In genomic region chr15:42948898-42949297, GRCh38 we compare ENCODE assay signal across 2 cellular contexts. TPM values are rescaled to one million over a fixed set of nuclear protein-coding genes. Genes with fewer than 3 reads are reported as not detected.
A peak's percentile ranks its signal among the peaks of the same experiment; 100 is the strongest.
DNase-seq lines count a peak whose midpoint lies in the region; ATAC-seq, FAIRE-seq and TF ChIP-seq lines count a peak whose summit lies in the region.
"Not testable (repeated sequence)": the region's sequence is repeated elsewhere in the genome, so short reads cannot be mapped to it uniquely, and the experiment has no call there.

No MANE protein-coding gene starts in this region.

- not testable (repeated sequence) for H2AFZ ChIP-seq in K562 (ENCODE audit: low read depth, low read length)

- H3K4me3 ChIP-seq in HEK293 (ENCODE audit: low read depth, low read length); K562: not testable (repeated sequence)

- ATAC-seq in K562, result not testable (repeated sequence)

- TF ChIP-seq EP300 in K562 (IDR thresholded peaks at IDR 0.05; ENCODE audit: low read length), result not testable (repeated sequence)

- H4K20me1 ChIP-seq in K562 (replicated peaks; ENCODE audit: control insufficient read depth, insufficient read depth, low read length), result not testable (repeated sequence)

- H3K27me3 ChIP-seq in K562 (ENCODE audit: control insufficient read depth in 2 of 2, insufficient read depth in 2 of 2, low read length in 2 of 2), result not testable (repeated sequence)

- in situ Hi-C loops in K562 (cut with MboI), result not testable (repeated sequence)

- CTCF ChIA-PET in HEK293 (lab: Yijun Ruan, JAX); K562 (lab: Yijun Ruan, JAX; ENCODE audit: low intra/inter-chr PET ratio): not testable (repeated sequence)

- BruUV-seq in K562 (replicated peaks; lab: Mats Ljungman, UMichigan), result not testable (repeated sequence)

- intact Hi-C loops in K562 (cut with micrococcal nuclease), result not testable (repeated sequence)

- H3K9ac ChIP-seq in K562 (ENCODE audit: insufficient read depth in 1 of 2, low read depth in 2 of 2, low read length in 2 of 2), result not testable (repeated sequence)

- FAIRE-seq in K562 (lab: Jason Lieb, UNC), result not testable (repeated sequence)

- peaks cover 8 to 57% of the 10 kb centered on the region in 2 experiments for H3K36me3 ChIP-seq in HEK293 (ENCODE audit: control insufficient read depth in 2 of 2, insufficient read depth in 1 of 2, low read length in 2 of 2)
- peaks cover 66% of the 10 kb centered on the region for H3K36me3 ChIP-seq in K562 (ENCODE audit: control insufficient read depth, insufficient read depth, low read length)

- TF ChIP-seq CTCF in HEK293 (tag by site-specific recombination; IDR thresholded peaks at IDR 0.05); K562 (IDR thresholded peaks at IDR 0.05 in 2 of 3, conservative IDR thresholded peaks at IDR 0.05 in 1 of 3; ENCODE audit: insufficient read depth in 2 of 3, low read depth in 1 of 3, low read length in 3 of 3): not testable (repeated sequence)

- not testable (repeated sequence) for DNase-seq in K562 (ENCODE audit: extremely low read depth in 1 of 4, low spot score in 3 of 4)

- not testable (repeated sequence) for TF ChIP-seq RAD21 in K562 (CRISPR knock-in tag; conservative IDR thresholded peaks at IDR 0.05 in 1 of 2, IDR thresholded peaks at IDR 0.05 in 1 of 2)

- H3K79me2 ChIP-seq in K562 (ENCODE audit: control insufficient read depth, insufficient read depth, low read length), result not testable (repeated sequence)

- H3K9me1 ChIP-seq in K562 (ENCODE audit: control insufficient read depth, insufficient read depth, low read length), result not testable (repeated sequence)

- not testable (repeated sequence) for H3K9me3 ChIP-seq in HEK293 (ENCODE audit: control insufficient read depth, insufficient read depth, low read depth, low read length); K562 (replicated peaks; ENCODE audit: control insufficient read depth, insufficient read depth, low read depth, low read length)

- not testable (repeated sequence) for TF ChIP-seq POLR2A in K562 (conservative IDR thresholded peaks at IDR 0.05)

- 100% methylated on average over 2 of the region's 3 CpGs for WGBS in K562 (ENCODE audit: insufficient coverage, low coverage, missing lambda C conversion rate)

- not testable (repeated sequence) for H3K4me1 ChIP-seq in HEK293 (ENCODE audit: control insufficient read depth, insufficient read depth, low read length); K562 (replicated peaks in 1 of 2; ENCODE audit: control insufficient read depth in 2 of 2, insufficient read depth in 2 of 2, low read length in 2 of 2)

- POLR2A ChIA-PET in HEK293 (lab: Yijun Ruan, JAX); K562 (lab: Yijun Ruan, JAX): not testable (repeated sequence)

- H3K27ac ChIP-seq in HEK293 (ENCODE audit: extremely low read depth, low read depth, low read length); K562 (ENCODE audit: extremely low read depth, low read depth, low read length): not testable (repeated sequence)

- H3K4me2 ChIP-seq in K562 (ENCODE audit: insufficient read depth, low read length), result not testable (repeated sequence)

TF ChIP-seq in HEK293, 187 proteins besides CTCF, POLR2A, EP300 and RAD21:
- TF ChIP-seq ZNF146 (tag by site-specific recombination; IDR thresholded peaks at IDR 0.05), result peak; percentile 91

TF ChIP-seq in K562, 482 proteins besides CTCF, POLR2A, EP300 and RAD21:
- peak; percentile 58 for TF ChIP-seq BCOR (IDR thresholded peaks at IDR 0.05)

RNA-seq across cellular contexts. Expression of gene TTBK2, which starts 28.3 kb away (rescaled TPM):
- 10.0 and 27.3 TPM in 2 replicates for total RNA-seq in K562 (2011; cell fraction: chromatin; rRNA removed; ENCODE audit: low replicate concordance)
- 6.7 and 8.4 TPM in 2 replicates for total RNA-seq in K562 (2011; cell fraction: nucleolus; rRNA removed)
- total RNA-seq in K562 (2011; cell fraction: nucleoplasm; rRNA removed), result 13.1 and 14.7 TPM in 2 replicates
- total RNA-seq in K562 (2014; rRNA removed), result 3.7 and 4.4 TPM in 2 replicates
- total RNA-seq in K562 (2014; rRNA removed; fragmentation: Illumina TruSeq; extraction: Trizol), result 7.0 and 7.1 TPM in 2 replicates
- 5.7 and 6.1 TPM in 2 replicates for total RNA-seq in K562 (2015; rRNA removed; fragmentation: Illumina TruSeq; extraction: Trizol)
- 8.0 and 8.5 TPM in 2 replicates for total RNA-seq in K562 (2021)
- polyA plus RNA-seq in K562 (2011; rRNA removed), result 6.4 and 7.9 TPM in 2 replicates
- polyA plus RNA-seq in K562 (2011; cell fraction: cytosol; rRNA removed), result 1.4 and 4.2 TPM in 2 replicates
- polyA plus RNA-seq in K562 (2011; cell fraction: nucleus; rRNA removed), result 8.2 and 10.5 TPM in 2 replicates
- polyA plus RNA-seq in K562 (2012), result 3.1 and 5.6 TPM in 2 replicates
- polyA plus RNA-seq in K562 (2014; fragmentation: Illumina TruSeq; extraction: Trizol), result 4.1 and 4.8 TPM in 2 replicates
- polyA plus RNA-seq in K562 (2014; fragmentation: Nextera tagmentation; extraction: Ambion mirVana), result 1 to 10 TPM in 1 of 2 experiments, under 1 TPM in 1; 0.89 to 1.2 TPM
- 3.2 and 4.0 TPM in 2 replicates for polyA plus RNA-seq in K562 (2014; rRNA removed)
- 15.6 and 21.6 TPM in 2 replicates for polyA minus RNA-seq in K562 (2011; rRNA and poly(A)+ RNA removed)
- polyA minus RNA-seq in K562 (2011; cell fraction: cytosol; rRNA and poly(A)+ RNA removed), result 4.6 and 6.6 TPM in 2 replicates
- 5.3 and 11.1 TPM in 2 replicates for polyA minus RNA-seq in K562 (2011; cell fraction: nucleus; rRNA and poly(A)+ RNA removed)
